Comparison of ENCODE assay signal across 18 cellular contexts in genomic region chr3:77489216-77489615, GRCh38.
"Had no signal": no experiment of that assay in that cellular context is flagged by ENCODE, and none has a peak within 500 bp of the region (broad histone marks: within the 10 kb centered on the region; RNA-seq: fewer than 3 reads in every experiment).

No MANE protein-coding gene starts in this region.

- H3K4me3 ChIP-seq: lower lobe of right lung, tibial artery had no signal

- DNase-seq: activated CD8-positive, alpha-beta memory T cell treated with anti-CD3 and anti-CD28 coated beads for 24 hours; activated CD8-positive, alpha-beta memory T cell treated with anti-CD3 and anti-CD28 coated beads, Interleukin-2, amount 50 U/mL, for 48 hours; activated naive CD4-positive, alpha-beta T cell treated with Interleukin-2 at 50 U/mL for 16 hours; activated naive CD8-positive, alpha-beta T cell treated with anti-CD3 and anti-CD28 coated beads, Interleukin-2, amount 10 ng/mL, durations not matched to agents 7 days and 5 days; activated T-cell treated with anti-CD3 and anti-CD28 coated beads, Interleukin-2, amount 50 U/mL, for 4 hours; amniotic stem cell; cerebellar nuclear complex; foreskin fibroblast; kidney; lower lobe of right lung; naive thymus-derived CD4-positive, alpha-beta T cell; small intestine; stimulated activated CD4-positive, alpha-beta T cell treated with anti-CD3 and anti-CD28 coated beads, Interleukin-2, amount 100 ng/mL, for 24 hours; stimulated activated naive CD8-positive, alpha-beta T cell treated with anti-CD3 and anti-CD28 coated beads, Interleukin-15, amount 100 ng/mL, for 72 hours; tibial artery had no signal

- ATAC-seq: activated T-cell treated with anti-CD3 and anti-CD28 coated beads, Interleukin-2, amount 50 U/mL, for 4 hours; lower lobe of right lung; naive thymus-derived CD4-positive, alpha-beta T cell; sciatic nerve; stimulated activated effector memory CD8-positive, alpha-beta T cell treated with anti-CD3 and anti-CD28 coated beads, Interleukin-12 subunit alpha, Interleukin-12 subunit beta, amount 100 ng/mL, for 72 hours; stimulated activated naive CD8-positive, alpha-beta T cell treated with anti-CD3 and anti-CD28 coated beads, Interleukin-15, amount 100 ng/mL, for 72 hours had no signal

- H3K9me3 ChIP-seq: lower lobe of right lung had no signal

- H3K4me1 ChIP-seq: lower lobe of right lung, tibial artery had no signal

- H3K27ac ChIP-seq: epithelial cell of prostate, lower lobe of right lung, tibial artery had no signal

- H3K27me3 ChIP-seq: tibial artery had no signal

- H3K36me3 ChIP-seq: lower lobe of right lung, tibial artery had no signal
